ENCODE assay signal across 1 cellular context in genomic region chr5:126777257-126777973, GRCh38.
A peak's percentile ranks its signal among the peaks of the same experiment; 100 is the strongest.
TF ChIP-seq lines count a peak whose summit lies in the region.

No MANE protein-coding gene starts in this region.

TF ChIP-seq in HepG2, 621 proteins besides CTCF, POLR2A, EP300 and RAD21 (continued from another document):
- TF ChIP-seq ZNF326 (CRISPR knock-in tag; IDR thresholded peaks at IDR 0.05; ENCODE audit: borderline replicate concordance) (no peak), KAT2B (IDR thresholded peaks at IDR 0.05; ENCODE audit: borderline replicate concordance, low read depth, low read length) (peak; percentile 72; the same call in 1 of the 2 replicates), MTA3 (CRISPR knock-in tag; IDR thresholded peaks at IDR 0.05) (no peak), SALL1 (CRISPR knock-in tag; IDR thresholded peaks at IDR 0.05) (no peak; the same call in none of the 2 replicates), HNRNPL (IDR thresholded peaks at IDR 0.05; ENCODE audit: low read depth, low read length) (no peak), ZNF878 (CRISPR knock-in tag; IDR thresholded peaks at IDR 0.05) (no peak), PTBP1 (IDR thresholded peaks at IDR 0.05; ENCODE audit: low read depth, low read length, poor library complexity, severe bottlenecking) (no peak), NFKBIZ (CRISPR knock-in tag; IDR thresholded peaks at IDR 0.05) (no peak), NR1H2 (CRISPR knock-in tag; IDR thresholded peaks at IDR 0.05; ENCODE audit: borderline replicate concordance, low read depth) (no peak), TEAD3 (CRISPR knock-in tag; optimal IDR thresholded peaks at IDR 0.05; ENCODE audit: borderline replicate concordance) (peak; percentile 11), PPARG (CRISPR knock-in tag; conservative IDR thresholded peaks at IDR 0.05) (no peak), ZMYM2 (CRISPR knock-in tag; IDR thresholded peaks at IDR 0.05) (no peak), AGO2 (optimal IDR thresholded peaks at IDR 0.05; ENCODE audit: low read depth, low read length) (peak; percentile 91), ZNF556 (CRISPR knock-in tag; IDR thresholded peaks at IDR 0.05; ENCODE audit: borderline replicate concordance) (peak; percentile 72; the same call in 1 of the 2 replicates), MED13 (CRISPR knock-in tag; IDR thresholded peaks at IDR 0.05) (no peak), SOX6 (IDR thresholded peaks at IDR 0.05) (no peak), SOX6 (CRISPR knock-in tag; IDR thresholded peaks at IDR 0.05) (no peak), ZNF577 (CRISPR knock-in tag; IDR thresholded peaks at IDR 0.05; ENCODE audit: borderline replicate concordance, low read depth) (no peak), TARDBP (CRISPR knock-in tag; IDR thresholded peaks at IDR 0.05) (0 out of 2 replicates have a peak, but pooled peaks have one; percentile 22), ZNF800 (CRISPR knock-in tag; IDR thresholded peaks at IDR 0.05) (no peak; the same call in 1 of the 2 replicates), NAIF1 (CRISPR knock-in tag; IDR thresholded peaks at IDR 0.05; ENCODE audit: borderline replicate concordance) (no peak), MXD1 (CRISPR knock-in tag; IDR thresholded peaks at IDR 0.05) (peak; percentile 82), ZNF572 (CRISPR knock-in tag; IDR thresholded peaks at IDR 0.05) (no peak), ZNF333 (CRISPR knock-in tag; IDR thresholded peaks at IDR 0.05; ENCODE audit: borderline replicate concordance) (no peak), NCOR1 (IDR thresholded peaks at IDR 0.05; ENCODE audit: borderline replicate concordance, low read length) (no peak), ELF3 (CRISPR knock-in tag; IDR thresholded peaks at IDR 0.05) (no peak), ZKSCAN1 (IDR thresholded peaks at IDR 0.05; ENCODE audit: low read length) (no peak), ZNF687 (CRISPR knock-in tag; IDR thresholded peaks at IDR 0.05) (peak; percentile 74), NCOA5 (CRISPR knock-in tag; IDR thresholded peaks at IDR 0.05) (no peak), EED (CRISPR knock-in tag; IDR thresholded peaks at IDR 0.05) (peak; percentile 86; the same call in 1 of the 2 replicates), ZNF296 (CRISPR knock-in tag; conservative IDR thresholded peaks at IDR 0.05) (no peak), ZNF343 (CRISPR knock-in tag; IDR thresholded peaks at IDR 0.05) (0 out of 2 replicates have a peak, but pooled peaks have one; percentile 47), ZNF850 (CRISPR knock-in tag; conservative IDR thresholded peaks at IDR 0.05) (no peak), ZNF234 (CRISPR knock-in tag; conservative IDR thresholded peaks at IDR 0.05) (peak; percentile 60)
- TF ChIP-seq, protein P1, sequence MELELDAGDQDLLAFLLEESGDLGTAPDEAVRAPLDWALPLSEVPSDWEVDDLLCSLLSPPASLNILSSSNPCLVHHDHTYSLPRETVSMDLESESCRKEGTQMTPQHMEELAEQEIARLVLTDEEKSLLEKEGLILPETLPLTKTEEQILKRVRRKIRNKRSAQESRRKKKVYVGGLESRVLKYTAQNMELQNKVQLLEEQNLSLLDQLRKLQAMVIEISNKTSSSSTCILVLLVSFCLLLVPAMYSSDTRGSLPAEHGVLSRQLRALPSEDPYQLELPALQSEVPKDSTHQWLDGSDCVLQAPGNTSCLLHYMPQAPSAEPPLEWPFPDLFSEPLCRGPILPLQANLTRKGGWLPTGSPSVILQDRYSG (CRISPR knock-in tag; IDR thresholded peaks at IDR 0.05), result no peak
- TF ChIP-seq, protein P2, sequence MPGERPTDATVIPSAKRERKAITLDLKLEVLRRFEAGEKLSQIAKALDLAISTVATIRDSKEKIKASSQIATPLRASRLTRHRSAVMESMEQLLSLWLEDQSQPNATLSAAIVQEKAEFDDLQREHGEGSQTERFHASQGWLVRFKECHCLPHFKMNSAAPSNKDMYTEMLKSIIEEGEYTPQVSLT (CRISPR knock-in tag; IDR thresholded peaks at IDR 0.05; ENCODE audit: borderline replicate concordance, low read depth), result no peak
- TF ChIP-seq, protein P3, sequence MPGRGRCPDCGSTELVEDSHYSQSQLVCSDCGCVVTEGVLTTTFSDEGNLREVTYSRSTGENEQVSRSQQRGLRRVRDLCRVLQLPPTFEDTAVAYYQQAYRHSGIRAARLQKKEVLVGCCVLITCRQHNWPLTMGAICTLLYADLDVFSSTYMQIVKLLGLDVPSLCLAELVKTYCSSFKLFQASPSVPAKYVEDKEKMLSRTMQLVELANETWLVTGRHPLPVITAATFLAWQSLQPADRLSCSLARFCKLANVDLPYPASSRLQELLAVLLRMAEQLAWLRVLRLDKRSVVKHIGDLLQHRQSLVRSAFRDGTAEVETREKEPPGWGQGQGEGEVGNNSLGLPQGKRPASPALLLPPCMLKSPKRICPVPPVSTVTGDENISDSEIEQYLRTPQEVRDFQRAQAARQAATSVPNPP (CRISPR knock-in tag; IDR thresholded peaks at IDR 0.05), result peak; percentile 34; the same call in 1 of the 2 replicates
- TF ChIP-seq, protein P4, sequence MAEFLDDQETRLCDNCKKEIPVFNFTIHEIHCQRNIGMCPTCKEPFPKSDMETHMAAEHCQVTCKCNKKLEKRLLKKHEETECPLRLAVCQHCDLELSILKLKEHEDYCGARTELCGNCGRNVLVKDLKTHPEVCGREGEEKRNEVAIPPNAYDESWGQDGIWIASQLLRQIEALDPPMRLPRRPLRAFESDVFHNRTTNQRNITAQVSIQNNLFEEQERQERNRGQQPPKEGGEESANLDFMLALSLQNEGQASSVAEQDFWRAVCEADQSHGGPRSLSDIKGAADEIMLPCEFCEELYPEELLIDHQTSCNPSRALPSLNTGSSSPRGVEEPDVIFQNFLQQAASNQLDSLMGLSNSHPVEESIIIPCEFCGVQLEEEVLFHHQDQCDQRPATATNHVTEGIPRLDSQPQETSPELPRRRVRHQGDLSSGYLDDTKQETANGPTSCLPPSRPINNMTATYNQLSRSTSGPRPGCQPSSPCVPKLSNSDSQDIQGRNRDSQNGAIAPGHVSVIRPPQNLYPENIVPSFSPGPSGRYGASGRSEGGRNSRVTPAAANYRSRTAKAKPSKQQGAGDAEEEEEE (CRISPR knock-in tag; IDR thresholded peaks at IDR 0.05; ENCODE audit: borderline replicate concordance), result no peak
